ENCODE assay signal across 8 cellular contexts in genomic region chr3:192641911-192642310, GRCh38.
"Had no signal": no experiment of that assay in that cellular context is flagged by ENCODE, and none has a peak within 500 bp of the region (broad histone marks: within the 10 kb centered on the region; RNA-seq: fewer than 3 reads in every experiment).

No MANE protein-coding gene starts in this region.

- H3K36me3 ChIP-seq: HAP-1 had no signal

- H3K9me3 ChIP-seq: HAP-1 had no signal

- H3K4me3 Mint-ChIP-seq: HFFc6, IgD-negative memory B cell had no signal

- H3K27ac ChIP-seq: HL-60 had no signal

- H3K27ac Mint-ChIP-seq: HFFc6, IgD-negative memory B cell had no signal

- ATAC-seq: HCT116, HepG2 had no signal

- H3K4me1 Mint-ChIP-seq: IgD-negative memory B cell had no signal

- H3K9me3 Mint-ChIP-seq: IgD-negative memory B cell had no signal

- H3K4me1 ChIP-seq: HAP-1 had no signal

- H3K36me3 Mint-ChIP-seq: IgD-negative memory B cell had no signal

- DNase-seq: GOT3, H7, HFFc6 had no signal

- H3K4me3 ChIP-seq: HAP-1 had no signal
